ENCODE assay signal across 34 cellular contexts in the genomic region with DNA sequence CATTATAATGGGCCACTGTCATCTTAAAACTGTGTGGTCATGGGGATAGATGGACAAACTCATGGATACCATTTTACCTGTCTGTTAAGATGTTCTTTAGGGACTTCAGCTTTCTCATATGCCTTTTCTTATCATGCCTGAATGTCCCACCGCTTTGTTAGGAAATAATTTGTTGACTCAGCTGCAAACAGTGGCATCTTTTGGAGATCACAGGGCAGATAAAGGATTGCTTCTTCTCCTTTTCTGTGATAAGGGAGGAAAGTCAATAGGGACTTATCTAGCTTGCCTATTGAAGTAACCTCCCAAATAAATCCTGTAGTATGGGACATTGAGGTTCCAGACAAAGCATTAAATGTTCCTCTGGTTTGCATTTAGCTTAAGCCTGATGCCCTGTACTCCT.
"Had no signal": no experiment of that assay in that cellular context is flagged by ENCODE, and none has a peak within 500 bp of the region (broad histone marks: within the 10 kb centered on the region; RNA-seq: fewer than 3 reads in every experiment).

No MANE protein-coding gene starts in this region.

- H3K4me3 ChIP-seq: esophagus muscularis mucosa, gastrocnemius medialis, heart left ventricle had no signal

- ATAC-seq: activated CD4-positive, CD25-positive, alpha-beta regulatory T cell treated with anti-CD3 and anti-CD28 coated beads, Interleukin-2, amount 50 U/mL, for 24 hours; activated CD8-positive, alpha-beta T cell treated with anti-CD3 and anti-CD28 coated beads for 36 hours; activated T-cell treated with anti-CD3 and anti-CD28 coated beads, Interleukin-2, amount 50 U/mL, for 4 hours; activated T-helper 17 cell treated with anti-CD3 and anti-CD28 coated beads, Interleukin-2, amount 50 U/mL, for 72 hours; effector memory CD8-positive, alpha-beta T cell; foreskin keratinocyte; gastrocnemius medialis; heart left ventricle had no signal

- H3K36me3 Mint-ChIP-seq: activated naive CD8-positive, alpha-beta T cell had no signal

- H3K27me3 ChIP-seq: brain microvascular endothelial cell, esophagus muscularis mucosa, foreskin keratinocyte, gastrocnemius medialis had no signal

- DNase-seq: activated B cell treated with CpG ODN at 0.5 μM for 24 hours; activated CD4-positive, alpha-beta T cell treated with anti-CD3 and anti-CD28 coated beads for 48 hours; activated CD4-positive, alpha-beta T cell treated with anti-CD3 and anti-CD28 coated beads, Interleukin-2, amount 50 U/mL, for 1 hour; activated CD4-positive, alpha-beta T cell treated with anti-CD3 and anti-CD28 coated beads, Interleukin-2, amount 50 U/mL, for 48 hours; activated CD8-positive, alpha-beta memory T cell treated with anti-CD3 and anti-CD28 coated beads for 24 hours; activated CD8-positive, alpha-beta T cell treated with anti-CD3 and anti-CD28 coated beads for 36 hours; activated effector memory CD4-positive, alpha-beta T cell treated with Interleukin-2 at 50 U/mL for 16 hours; activated gamma-delta T cell treated with Interleukin-2 at 50 U/mL for 16 hours; activated naive CD4-positive, alpha-beta T cell treated with anti-CD3 and anti-CD28 coated beads, Interleukin-2, amount 50 U/mL, for 16 hours; activated naive CD4-positive, alpha-beta T cell treated with Interleukin-2 at 50 U/mL for 16 hours; activated T-cell treated with anti-CD3 and anti-CD28 coated beads, Interleukin-2, amount 50 U/mL, for 4 hours; amniotic stem cell; anterior cingulate cortex; brain microvascular endothelial cell; caudate nucleus; cortex of kidney; dermis blood vessel endothelial cell; effector CD4-positive, alpha-beta T cell; effector memory CD8-positive, alpha-beta T cell; erythroblast; foreskin keratinocyte; gastrocnemius medialis; glutamatergic neuron; heart left ventricle; T1000; WERI-Rb-1 had no signal

- FAIRE-seq: astrocyte, bronchial epithelial cell, colon had no signal

- H3K9me3 ChIP-seq: esophagus muscularis mucosa, gastrocnemius medialis, heart left ventricle had no signal

- H3K9me3 Mint-ChIP-seq: activated B cell treated with CpG ODN at 0.5 μM for 24 hours; activated CD8-positive, alpha-beta T cell treated with anti-CD3 and anti-CD28 coated beads for 36 hours; activated T-cell treated with anti-CD3 and anti-CD28 coated beads, Interleukin-2, amount 50 U/mL, for 4 hours; activated T-helper 17 cell treated with anti-CD3 and anti-CD28 coated beads, Interleukin-2, amount 50 U/mL, for 72 hours; effector memory CD8-positive, alpha-beta T cell had no signal

- H3K36me3 ChIP-seq: brain microvascular endothelial cell, esophagus muscularis mucosa, gastrocnemius medialis, heart left ventricle, WERI-Rb-1 had no signal

- H3K4me1 Mint-ChIP-seq: activated T-helper 17 cell treated with anti-CD3 and anti-CD28 coated beads, Interleukin-2, amount 50 U/mL, for 72 hours had no signal

- H3K4me3 Mint-ChIP-seq: activated B cell treated with CpG ODN at 0.5 μM for 24 hours; activated CD8-positive, alpha-beta T cell treated with anti-CD3 and anti-CD28 coated beads for 36 hours; activated naive CD8-positive, alpha-beta T cell; activated T-cell treated with anti-CD3 and anti-CD28 coated beads, Interleukin-2, amount 50 U/mL, for 4 hours; activated T-helper 17 cell treated with anti-CD3 and anti-CD28 coated beads, Interleukin-2, amount 50 U/mL, for 72 hours; effector memory CD8-positive, alpha-beta T cell; T-helper 2 cell treated with Interferon-gamma antibody and Interleukin-4, amounts not matched to agents 5 μg/mL and 100 μg/mL, for 36 hours had no signal

- H3K27ac Mint-ChIP-seq: activated B cell treated with CpG ODN at 0.5 μM for 24 hours; activated CD8-positive, alpha-beta T cell treated with anti-CD3 and anti-CD28 coated beads for 36 hours; activated naive CD8-positive, alpha-beta T cell; activated T-helper 17 cell treated with anti-CD3 and anti-CD28 coated beads, Interleukin-2, amount 50 U/mL, for 72 hours; effector memory CD8-positive, alpha-beta T cell; T-helper 2 cell treated with Interferon-gamma antibody and Interleukin-4, amounts not matched to agents 5 μg/mL and 100 μg/mL, for 36 hours had no signal

- H3K27ac ChIP-seq: brain microvascular endothelial cell, esophagus muscularis mucosa, foreskin keratinocyte, WERI-Rb-1 had no signal

- H3K27me3 Mint-ChIP-seq: activated B cell treated with CpG ODN at 0.5 μM for 24 hours; activated CD8-positive, alpha-beta T cell treated with anti-CD3 and anti-CD28 coated beads for 36 hours; activated naive CD8-positive, alpha-beta T cell had no signal
